ENCODE assay signal across 30 cellular contexts in the genomic region with DNA sequence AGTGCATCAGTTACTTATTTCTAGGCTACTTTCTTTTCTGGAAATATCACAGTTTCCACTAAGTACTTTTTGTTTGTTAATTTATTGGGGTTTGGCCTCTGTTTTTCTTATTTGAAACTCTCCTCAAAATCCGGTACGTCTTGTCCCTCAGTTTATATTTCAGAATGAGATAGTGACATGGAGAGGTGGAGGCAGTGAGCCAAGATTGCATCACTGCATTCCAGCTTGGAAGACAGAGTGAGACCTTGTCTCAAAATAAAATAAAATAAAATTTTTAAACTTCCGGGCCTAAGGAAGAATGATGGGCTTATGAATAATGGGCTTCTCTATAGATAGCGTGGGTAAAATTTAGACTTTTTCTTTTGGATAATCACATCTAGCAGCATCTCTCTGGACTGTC.
"Had no signal": no experiment of that assay in that cellular context is flagged by ENCODE, and none has a peak within 500 bp of the region (broad histone marks: within the 10 kb centered on the region; RNA-seq: fewer than 3 reads in every experiment).

No MANE protein-coding gene starts in this region.

- H3K27ac ChIP-seq: body of pancreas, KMS-11, PC-9, WERI-Rb-1 had no signal

- H3K9me3 ChIP-seq: body of pancreas had no signal

- H2AFZ ChIP-seq: PC-9 had no signal

- H3K27me3 ChIP-seq: body of pancreas had no signal

- H3K36me3 ChIP-seq: WERI-Rb-1 had no signal

- ATAC-seq: activated CD8-positive, alpha-beta memory T cell treated with anti-CD3 and anti-CD28 coated beads, Interleukin-2, amount 10 ng/mL, durations not matched to agents 7 days and 5 days; activated naive CD8-positive, alpha-beta T cell treated with anti-CD3 and anti-CD28 coated beads, Interleukin-2, amount 50 U/mL, for 24 hours; body of pancreas had no signal

- H3K4me1 ChIP-seq: body of pancreas had no signal

- H3K4me3 ChIP-seq: body of pancreas, PC-9 had no signal

- DNase-seq: activated CD4-positive, alpha-beta memory T cell treated with anti-CD3 and anti-CD28 coated beads, Interleukin-2, amount 10 ng/mL, durations not matched to agents 7 days and 5 days; activated CD4-positive, alpha-beta T cell treated with anti-CD3 and anti-CD28 coated beads for 1 hour; activated CD4-positive, alpha-beta T cell treated with anti-CD3 and anti-CD28 coated beads for 48 hours; activated CD4-positive, CD25-positive, alpha-beta regulatory T cell; activated CD8-positive, alpha-beta memory T cell treated with anti-CD3 and anti-CD28 coated beads for 24 hours; activated CD8-positive, alpha-beta memory T cell treated with anti-CD3 and anti-CD28 coated beads, Interleukin-2, amount 10 ng/mL, durations not matched to agents 7 days and 5 days; activated CD8-positive, alpha-beta memory T cell treated with anti-CD3 and anti-CD28 coated beads, Interleukin-2, amount 50 U/mL, for 48 hours; activated effector memory CD4-positive, alpha-beta T cell treated with Interleukin-2 at 50 U/mL for 16 hours; activated naive CD4-positive, alpha-beta T cell treated with anti-CD3 and anti-CD28 coated beads, Interleukin-2, amount 10 ng/mL, durations not matched to agents 7 days and 5 days; activated naive CD8-positive, alpha-beta T cell treated with anti-CD3 and anti-CD28 coated beads, Interleukin-2, amount 50 U/mL, for 24 hours; activated T-cell treated with anti-CD3 and anti-CD28 coated beads, Interleukin-2, amount 50 U/mL, for 48 hours; body of pancreas; central memory CD4-positive, alpha-beta T cell; NCI-H1105; NCI-H1417 treated with DMSO at 0.1 percent for 48 hours; NCI-H187 treated with DMSO at 0.1 percent for 48 hours; NCI-H2081 treated with DMSO at 0.1 percent for 48 hours; NCI-H345; NCI-H510A; NCI-H526; NCI-H748 treated with DMSO at 0.1 percent for 48 hours; NK-92 treated with Interleukin-12 subunit alpha and Interleukin-12 subunit beta, amount 100 ng/mL, for 24 hours; PC-9; Right ventricle myocardium superior; SW 1271; T-helper 1 cell; T-helper 2 cell; T-helper 9 cell; WERI-Rb-1 had no signal

- H3K9ac ChIP-seq: KMS-11 had no signal

- H3K4me2 ChIP-seq: KMS-11, PC-9 had no signal
